ENCODE assay signal across 1 cellular context in the genomic region with DNA sequence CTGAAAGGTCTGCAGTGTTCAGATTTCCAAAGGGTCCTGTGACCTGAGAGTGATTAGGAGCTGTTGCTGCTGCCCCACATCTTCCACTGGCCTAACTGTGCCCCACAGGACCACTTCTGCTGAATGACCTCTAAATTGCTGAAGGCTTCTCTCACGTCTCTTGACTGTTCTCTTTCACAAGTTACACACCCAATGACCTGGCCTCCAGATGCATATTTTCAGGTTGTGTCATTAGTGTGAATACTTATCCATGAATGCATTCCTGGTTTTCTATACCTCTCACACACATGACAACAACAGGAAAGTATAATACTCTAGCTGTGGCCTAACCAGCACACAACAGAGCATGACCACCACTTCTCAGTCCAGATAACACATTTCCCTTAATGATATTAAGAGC.
TF ChIP-seq lines count a peak whose summit lies in the region.

No MANE protein-coding gene starts in this region.

TF ChIP-seq in GM23338, 12 proteins besides CTCF, POLR2A, EP300 and RAD21 (continued from another document):
- TF ChIP-seq, protein P1, sequence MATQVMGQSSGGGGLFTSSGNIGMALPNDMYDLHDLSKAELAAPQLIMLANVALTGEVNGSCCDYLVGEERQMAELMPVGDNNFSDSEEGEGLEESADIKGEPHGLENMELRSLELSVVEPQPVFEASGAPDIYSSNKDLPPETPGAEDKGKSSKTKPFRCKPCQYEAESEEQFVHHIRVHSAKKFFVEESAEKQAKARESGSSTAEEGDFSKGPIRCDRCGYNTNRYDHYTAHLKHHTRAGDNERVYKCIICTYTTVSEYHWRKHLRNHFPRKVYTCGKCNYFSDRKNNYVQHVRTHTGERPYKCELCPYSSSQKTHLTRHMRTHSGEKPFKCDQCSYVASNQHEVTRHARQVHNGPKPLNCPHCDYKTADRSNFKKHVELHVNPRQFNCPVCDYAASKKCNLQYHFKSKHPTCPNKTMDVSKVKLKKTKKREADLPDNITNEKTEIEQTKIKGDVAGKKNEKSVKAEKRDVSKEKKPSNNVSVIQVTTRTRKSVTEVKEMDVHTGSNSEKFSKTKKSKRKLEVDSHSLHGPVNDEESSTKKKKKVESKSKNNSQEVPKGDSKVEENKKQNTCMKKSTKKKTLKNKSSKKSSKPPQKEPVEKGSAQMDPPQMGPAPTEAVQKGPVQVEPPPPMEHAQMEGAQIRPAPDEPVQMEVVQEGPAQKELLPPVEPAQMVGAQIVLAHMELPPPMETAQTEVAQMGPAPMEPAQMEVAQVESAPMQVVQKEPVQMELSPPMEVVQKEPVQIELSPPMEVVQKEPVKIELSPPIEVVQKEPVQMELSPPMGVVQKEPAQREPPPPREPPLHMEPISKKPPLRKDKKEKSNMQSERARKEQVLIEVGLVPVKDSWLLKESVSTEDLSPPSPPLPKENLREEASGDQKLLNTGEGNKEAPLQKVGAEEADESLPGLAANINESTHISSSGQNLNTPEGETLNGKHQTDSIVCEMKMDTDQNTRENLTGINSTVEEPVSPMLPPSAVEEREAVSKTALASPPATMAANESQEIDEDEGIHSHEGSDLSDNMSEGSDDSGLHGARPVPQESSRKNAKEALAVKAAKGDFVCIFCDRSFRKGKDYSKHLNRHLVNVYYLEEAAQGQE (IDR thresholded peaks at IDR 0.05; ENCODE audit: unreplicated experiment), result no peak
- TF ChIP-seq EZH2 (IDR thresholded peaks at IDR 0.05; ENCODE audit: low read depth, unreplicated experiment), result no peak
- TF ChIP-seq NANOG (IDR thresholded peaks at IDR 0.05; ENCODE audit: borderline replicate concordance), result no peak
- no peak for TF ChIP-seq EZH2phosphoT487 (IDR thresholded peaks at IDR 0.05; ENCODE audit: unreplicated experiment)
- no peak for TF ChIP-seq JUNB (IDR thresholded peaks at IDR 0.05; ENCODE audit: unreplicated experiment)
- TF ChIP-seq POLR2AphosphoS5 (IDR thresholded peaks at IDR 0.05; ENCODE audit: low read depth), result no peak
